ENCODE assay signal across 8 cellular contexts in genomic region chrX:68571292-68572256, GRCh38.
DNase-seq lines count a peak whose midpoint lies in the region; ATAC-seq and TF ChIP-seq lines count a peak whose summit lies in the region.

No MANE protein-coding gene starts in this region.

- no peaks in the 10 kb centered on the region for H3K9me3 ChIP-seq in CD8-positive, alpha-beta T cell (ENCODE audit: low read length)
- H3K9me3 ChIP-seq in gastroesophageal sphincter = no peaks in the 10 kb centered on the region

- no peaks in the 10 kb centered on the region for H3K27me3 ChIP-seq in CD8-positive, alpha-beta T cell (ENCODE audit: insufficient read depth, low read length)
- no peaks in the 10 kb centered on the region for H3K27me3 ChIP-seq in gastroesophageal sphincter

- no peak for TF ChIP-seq CTCF in CD8-positive, alpha-beta T cell (IDR thresholded peaks at IDR 0.05)
- TF ChIP-seq CTCF in gastroesophageal sphincter (IDR thresholded peaks at IDR 0.05) = no peak

- ATAC-seq in GM21360 (IDR thresholded peaks at IDR 0.05; ENCODE audit: unreplicated experiment) = peak; percentile 95
- peak; percentile 89 for ATAC-seq in HG03469 (IDR thresholded peaks at IDR 0.05; ENCODE audit: unreplicated experiment)
- ATAC-seq in stimulated activated effector memory CD8-positive, alpha-beta T cell treated with anti-CD3 and anti-CD28 coated beads, Interleukin-12 subunit alpha, Interleukin-12 subunit beta, amount 100 ng/mL, for 72 hours = peak; percentile 92
- no peak for ATAC-seq in CD8-positive, alpha-beta T cell
- ATAC-seq in gastroesophageal sphincter = no peak

- H3K4me3 Mint-ChIP-seq in stimulated activated effector memory CD8-positive, alpha-beta T cell treated with anti-CD3 and anti-CD28 coated beads, Interleukin-12 subunit alpha, Interleukin-12 subunit beta, amount 100 ng/mL, for 72 hours = no peak overlapping the region
- no peak overlapping the region for H3K4me3 Mint-ChIP-seq in CD8-positive, alpha-beta T cell

- intact Hi-C loops in CD8-positive, alpha-beta T cell (cut with DNase I, micrococcal nuclease) = no loop called here

- H3K9me3 Mint-ChIP-seq in stimulated activated effector memory CD8-positive, alpha-beta T cell treated with anti-CD3 and anti-CD28 coated beads, Interleukin-12 subunit alpha, Interleukin-12 subunit beta, amount 100 ng/mL, for 72 hours = no peaks in the 10 kb centered on the region
- no peaks in the 10 kb centered on the region for H3K9me3 Mint-ChIP-seq in CD8-positive, alpha-beta T cell

- 68 to 88% methylated on average over 3 of the region's 5 CpGs for WGBS in gastroesophageal sphincter (ENCODE audit: low coverage in 1 of 2), 2 donors

- CTCF ChIA-PET in CD8-positive, alpha-beta T cell (lab: Charles Lee) = no interaction called here

- no peak overlapping the region for H3K27ac ChIP-seq in CD8-positive, alpha-beta T cell (ENCODE audit: low read depth, low read length)
- no peak overlapping the region for H3K27ac ChIP-seq in gastroesophageal sphincter

- no peak overlapping the region for H3K4me3 ChIP-seq in CD8-positive, alpha-beta T cell (ENCODE audit: low read depth, low read length)
- H3K4me3 ChIP-seq in gastroesophageal sphincter = no peak overlapping the region

- no peak for TF ChIP-seq POLR2A in gastroesophageal sphincter (IDR thresholded peaks at IDR 0.05)

- H3K36me3 ChIP-seq in CD8-positive, alpha-beta T cell (ENCODE audit: insufficient read depth, low read length) = no peaks in the 10 kb centered on the region
- no peaks in the 10 kb centered on the region for H3K36me3 ChIP-seq in gastroesophageal sphincter

- no peak overlapping the region for H3K27ac Mint-ChIP-seq in stimulated activated effector memory CD8-positive, alpha-beta T cell treated with anti-CD3 and anti-CD28 coated beads, Interleukin-12 subunit alpha, Interleukin-12 subunit beta, amount 100 ng/mL, for 72 hours
- H3K27ac Mint-ChIP-seq in CD8-positive, alpha-beta T cell = no peak overlapping the region

- no peaks in the 10 kb centered on the region for H3K36me3 Mint-ChIP-seq in stimulated activated effector memory CD8-positive, alpha-beta T cell treated with anti-CD3 and anti-CD28 coated beads, Interleukin-12 subunit alpha, Interleukin-12 subunit beta, amount 100 ng/mL, for 72 hours
- peaks cover 9% of the 10 kb centered on the region for H3K36me3 Mint-ChIP-seq in CD8-positive, alpha-beta T cell

- DNase-seq in GM04503 (ENCODE audit: low read depth) (peak; percentile 16), amniotic epithelial cell (ENCODE audit: low read depth) (peak; percentile 87), NCI-H524 treated with DMSO at 0.1 percent for 48 hours (lab: John Stamatoyannopoulos, UW) (no peak)
- peak in 1 of 2 donors; percentile 50 for DNase-seq in stimulated activated effector memory CD8-positive, alpha-beta T cell treated with anti-CD3 and anti-CD28 coated beads, Interleukin-12 subunit alpha, Interleukin-12 subunit beta, amount 100 ng/mL, for 72 hours (ENCODE audit: low spot score in 2 of 2)
- no peak for DNase-seq in CD8-positive, alpha-beta T cell

- H3K4me1 ChIP-seq in CD8-positive, alpha-beta T cell (ENCODE audit: insufficient read depth, low read length) = no peaks in the 10 kb centered on the region
- H3K4me1 ChIP-seq in gastroesophageal sphincter = no peaks in the 10 kb centered on the region

- POLR2A ChIA-PET in CD8-positive, alpha-beta T cell (lab: Charles Lee) = no interaction called here

- H3K4me1 Mint-ChIP-seq in stimulated activated effector memory CD8-positive, alpha-beta T cell treated with anti-CD3 and anti-CD28 coated beads, Interleukin-12 subunit alpha, Interleukin-12 subunit beta, amount 100 ng/mL, for 72 hours = peaks cover 30% of the 10 kb centered on the region
- no peaks in the 10 kb centered on the region for H3K4me1 Mint-ChIP-seq in CD8-positive, alpha-beta T cell (ENCODE audit: low read depth)

- H3K27me3 Mint-ChIP-seq in CD8-positive, alpha-beta T cell (ENCODE audit: low read depth) = no peaks in the 10 kb centered on the region

- no peak for TF ChIP-seq EP300 in gastroesophageal sphincter (IDR thresholded peaks at IDR 0.05)

Comparison
In these comparisons a context has a peak if more than half of its experiments do, and no peak if none do; other contexts are left out.
1. DNase-seq: peak in GM04503 (single experiment) and amniotic epithelial cell (single experiment); none in CD8-positive, alpha-beta T cell (0 of 7) and NCI-H524 treated with DMSO at 0.1 percent for 48 hours (single experiment).
2. ATAC-seq: peak in GM21360 (single experiment), HG03469 (single experiment) and stimulated activated effector memory CD8-positive, alpha-beta T cell treated with anti-CD3 and anti-CD28 coated beads, Interleukin-12 subunit alpha, Interleukin-12 subunit beta, amount 100 ng/mL, for 72 hours (single experiment); none in CD8-positive, alpha-beta T cell (single experiment) and gastroesophageal sphincter (single experiment).